ENCODE assay signal across 7 cellular contexts in genomic region chr11:316031-316701, GRCh38. TPM values are rescaled to one million over a fixed set of nuclear protein-coding genes. Genes with fewer than 3 reads are reported as not detected.
DNase-seq lines count a peak whose midpoint lies in the region; ATAC-seq and TF ChIP-seq lines count a peak whose summit lies in the region.
"Had no signal": no experiment of that assay in that cellular context is flagged by ENCODE, and none has a peak within 500 bp of the region (broad histone marks: within the 10 kb centered on the region; RNA-seq: fewer than 3 reads in every experiment).

No MANE protein-coding gene starts in this region.

- in situ Hi-C loops in transverse colon (cut with MboI; ENCODE audit: low pct_ligation_motif_present in 1 of 4, low pct_unique_long_range_greater_than_20kb in 1 of 4, low sequenced_read_pairs in 3 of 4), result no loop called here

- peak overlapping the region; percentile 50 for H3K9ac ChIP-seq in iPS-18a (ENCODE audit: low read length)

- 24 to 54% methylated on average over 9 to 49 of the region's 64 CpGs for WGBS in transverse colon (ENCODE audit: low coverage in 1 of 2), 2 donors

- H3K27me3 ChIP-seq in iPS-18a (ENCODE audit: control insufficient read depth, insufficient read depth, low read length) (peaks cover 35% of the 10 kb centered on the region), transverse colon (peaks cover 12% of the 10 kb centered on the region)

- H3K27ac ChIP-seq in iPS-18a (ENCODE audit: low read length) (no peak overlapping the region), transverse colon (peak overlapping the region; percentile 88 to 90 (median 89))

- H3K9me3 ChIP-seq in iPS-18a (ENCODE audit: control insufficient read depth, low read depth, low read length) (no peaks in the 10 kb centered on the region), transverse colon (no peaks in the 10 kb centered on the region)

- intact Hi-C loops in transverse colon (cut with DNase I; ENCODE audit: low total_unique reads), result no loop called here

- DNase-seq in activated CD8-positive, alpha-beta memory T cell treated with anti-CD3 and anti-CD28 coated beads for 24 hours, result peak; percentile 78
- no peak for DNase-seq in activated CD8-positive, alpha-beta memory T cell treated with anti-CD3 and anti-CD28 coated beads, Interleukin-2, amount 50 U/mL, for 4 hours
- DNase-seq in transverse colon (no peak), kidney glomerular epithelial cell (lab: John Stamatoyannopoulos, UW) (no peak)
- DNase-seq: MV-4-11 had no signal

- no peak for TF ChIP-seq EP300 in transverse colon (IDR thresholded peaks at IDR 0.05; ENCODE audit: low read depth)

- TF ChIP-seq CTCF in transverse colon (IDR thresholded peaks at IDR 0.05), result no peak

- peak overlapping the region; percentile 86 for H3K4me3 ChIP-seq in iPS-18a (ENCODE audit: low read length)
- peak overlapping the region; percentile 27 to 49 (median 42) for H3K4me3 ChIP-seq in transverse colon

- TF ChIP-seq POLR2A in transverse colon (IDR thresholded peaks at IDR 0.05), result peak; percentile 22

- ATAC-seq in HG03571 (IDR thresholded peaks at IDR 0.05; ENCODE audit: unreplicated experiment), result no peak

- H3K4me1 ChIP-seq in iPS-18a (ENCODE audit: control insufficient read depth, low read depth, low read length) (peaks cover 45% of the 10 kb centered on the region), transverse colon (peaks cover 13 to 53% (median 35%) of the 10 kb centered on the region in 4 donors)

- H3K36me3 ChIP-seq in iPS-18a (ENCODE audit: control insufficient read depth, low read depth, low read length) (no peaks in the 10 kb centered on the region), transverse colon (no peaks in the 10 kb centered on the region)

RNA-seq across cellular contexts. Expression of gene IFITM1, which starts 2.3 kb away (rescaled TPM):
- 100 to 1,000 TPM in 1 of 4 donors, 10 to 100 TPM in 3; 19.9 to 109 (median 60.5) TPM for total RNA-seq in transverse colon

RNA-seq across cellular contexts. Expression of gene IFITM3, which starts 4.5 kb away (rescaled TPM):
- total RNA-seq in transverse colon, result 100 to 1,000 TPM in 3 of 4 donors, 10 to 100 TPM in 1; 88.2 to 139 (median 123) TPM

RNA-seq across cellular contexts. Expression of gene IFITM2, which starts 8.6 kb away (rescaled TPM):
- total RNA-seq in transverse colon, result 10 to 100 TPM; 19.1 to 78.6 (median 49.8) TPM

RNA-seq across cellular contexts. Expression of gene IFITM5, which starts 16.8 kb away (rescaled TPM):
- total RNA-seq in transverse colon, result not detected

RNA-seq across cellular contexts. Expression of gene PGGHG, which starts 27.2 kb away (rescaled TPM):
- total RNA-seq in transverse colon, result 100 to 1,000 TPM in 1 of 4 donors, 10 to 100 TPM in 3; 15.4 to 117 (median 30.8) TPM
